Comparison of ENCODE assay signal across 1 cellular context in genomic region chr6:168388641-168389633, GRCh38.
TF ChIP-seq lines count a peak whose summit lies in the region.

No MANE protein-coding gene starts in this region.

TF ChIP-seq in HepG2, 621 proteins besides CTCF, POLR2A, EP300 and RAD21 (continued from another document and continues in another):
- TF ChIP-seq ARID3A (IDR thresholded peaks at IDR 0.05; ENCODE audit: low read depth, low read length) (no peak), NKX3-1 (CRISPR knock-in tag; IDR thresholded peaks at IDR 0.05) (no peak), HOMEZ (CRISPR knock-in tag; IDR thresholded peaks at IDR 0.05; ENCODE audit: low read depth) (no peak), MEIS1 (CRISPR knock-in tag; IDR thresholded peaks at IDR 0.05; ENCODE audit: borderline replicate concordance) (no peak), ZBTB7A (CRISPR knock-in tag; IDR thresholded peaks at IDR 0.05) (no peak), SKIL (CRISPR knock-in tag; IDR thresholded peaks at IDR 0.05; ENCODE audit: borderline replicate concordance) (no peak), HMG20A (CRISPR knock-in tag; IDR thresholded peaks at IDR 0.05; ENCODE audit: borderline replicate concordance) (no peak), E2F2 (CRISPR knock-in tag; IDR thresholded peaks at IDR 0.05; ENCODE audit: borderline replicate concordance) (no peak), HOXA9 (CRISPR knock-in tag; IDR thresholded peaks at IDR 0.05; ENCODE audit: borderline replicate concordance) (no peak), ZSCAN29 (CRISPR knock-in tag; conservative IDR thresholded peaks at IDR 0.05) (no peak), ARID5B (CRISPR knock-in tag; IDR thresholded peaks at IDR 0.05) (peak; percentile 34; the same call in 1 of the 2 replicates), ZNF788 (CRISPR knock-in tag; IDR thresholded peaks at IDR 0.05; ENCODE audit: borderline replicate concordance) (0 out of 2 replicates have a peak, but pooled peaks have one; percentile 16), CHD4 (IDR thresholded peaks at IDR 0.05; ENCODE audit: borderline replicate concordance, low read length) (no peak), AKNA (CRISPR knock-in tag; IDR thresholded peaks at IDR 0.05; ENCODE audit: borderline replicate concordance) (no peak), TGIF2 (CRISPR knock-in tag; IDR thresholded peaks at IDR 0.05) (no peak), RORA (CRISPR knock-in tag; IDR thresholded peaks at IDR 0.05) (no peak), SIX1 (CRISPR knock-in tag; IDR thresholded peaks at IDR 0.05; ENCODE audit: borderline replicate concordance) (no peak), ZKSCAN8 (CRISPR knock-in tag; IDR thresholded peaks at IDR 0.05; ENCODE audit: borderline replicate concordance) (no peak), SRSF4 (IDR thresholded peaks at IDR 0.05; ENCODE audit: low read depth, low read length, poor library complexity, severe bottlenecking) (no peak), MAFF (IDR thresholded peaks at IDR 0.05; ENCODE audit: low read depth, low read length) (no peak), ZBTB39 (CRISPR knock-in tag; IDR thresholded peaks at IDR 0.05) (no peak), ATF7-NPFF (CRISPR knock-in tag; IDR thresholded peaks at IDR 0.05; ENCODE audit: low read depth) (no peak), RARA (CRISPR knock-in tag; IDR thresholded peaks at IDR 0.05) (peak; percentile 37; the same call in 1 of the 2 replicates), ZNF572 (CRISPR knock-in tag; IDR thresholded peaks at IDR 0.05) (no peak), PTBP1 (IDR thresholded peaks at IDR 0.05; ENCODE audit: low read depth, low read length, poor library complexity, severe bottlenecking) (no peak), MYNN (CRISPR knock-in tag; IDR thresholded peaks at IDR 0.05; ENCODE audit: low read depth) (no peak), THAP11 (CRISPR knock-in tag; IDR thresholded peaks at IDR 0.05) (no peak), ADNP (CRISPR knock-in tag; IDR thresholded peaks at IDR 0.05) (no peak), ZHX1 (CRISPR knock-in tag; IDR thresholded peaks at IDR 0.05; ENCODE audit: low read depth) (no peak), NFE2L1 (CRISPR knock-in tag; IDR thresholded peaks at IDR 0.05; ENCODE audit: borderline replicate concordance) (no peak), ZNF749 (CRISPR knock-in tag; IDR thresholded peaks at IDR 0.05; ENCODE audit: borderline replicate concordance) (no peak), IKZF4 (CRISPR knock-in tag; IDR thresholded peaks at IDR 0.05; ENCODE audit: borderline replicate concordance, low read depth, not compliant biosample characterization) (no peak), IRF1 (CRISPR knock-in tag; IDR thresholded peaks at IDR 0.05; ENCODE audit: low read depth) (no peak), SIN3A (IDR thresholded peaks at IDR 0.05; ENCODE audit: borderline replicate concordance, low read depth, low read length) (no peak), GTF3A (CRISPR knock-in tag; conservative IDR thresholded peaks at IDR 0.05) (no peak), SOX6 (IDR thresholded peaks at IDR 0.05) (no peak), SOX6 (CRISPR knock-in tag; IDR thresholded peaks at IDR 0.05) (no peak; the same call in 1 of the 2 replicates), ZNF737 (CRISPR knock-in tag; IDR thresholded peaks at IDR 0.05; ENCODE audit: borderline replicate concordance) (no peak), KDM5B (CRISPR knock-in tag; IDR thresholded peaks at IDR 0.05; ENCODE audit: borderline replicate concordance) (no peak; the same call in 1 of the 2 replicates), ZNF10 (CRISPR knock-in tag; IDR thresholded peaks at IDR 0.05; ENCODE audit: borderline replicate concordance, low read depth) (no peak)
